Comparison of ENCODE assay signal across 8 cellular contexts in genomic region chrY:13479828-13480227, GRCh38. TPM values are rescaled to one million over a fixed set of nuclear protein-coding genes. Genes with fewer than 3 reads are reported as not detected.
DNase-seq lines count a peak whose midpoint lies in the region; ATAC-seq and TF ChIP-seq lines count a peak whose summit lies in the region.

Gene UTY, minus strand, starts transcription at chrY:13480033. Its CDS starts 368 bp downstream, at chrY:13479665.

- POLR2A ChIA-PET in activated CD4-positive, alpha-beta memory T cell treated with anti-CD3 and anti-CD28 coated beads, Interleukin-2, amount 10 ng/mL, durations not matched to agents 7 days and 5 days (lab: Charles Lee), result interaction anchor here (1.3 to 2.4 kb wide), 3 partner anchors 16 to 574 kb away, joined by 3 to 21 read pairs (median 9); partner anchors contain the start of gene TMSB4Y

- H3K9me3 Mint-ChIP-seq in activated CD4-positive, alpha-beta memory T cell treated with anti-CD3 and anti-CD28 coated beads, Interleukin-2, amount 10 ng/mL, durations not matched to agents 7 days and 5 days, result no peaks in the 10 kb centered on the region

- H3K27ac ChIP-seq in heart right ventricle (peak within 1 kb of the TSS in 7 of 10 donors; percentile 86 to 96 (median 96)), stomach (peak within 1 kb of the TSS in 2 of 5 donors; percentile 94 to 95), aorta (ENCODE audit: low read depth in 1 of 2, low read length in 2 of 2) (peak within 1 kb of the TSS in 1 of 2 donors; percentile 70)

- no peak for TF ChIP-seq EP300 in stomach (IDR thresholded peaks at IDR 0.05)

- intact Hi-C loops in heart right ventricle (cut with DNase I) (loop anchor here in 2 of 10 donors (5.0 to 10.0 kb wide), 2 partner anchors 55 to 578 kb away; partner anchors contain the start of gene DDX3Y (in 1 of the 2)), stomach (cut with DNase I; ENCODE audit: low total_unique reads) (no loop called here), aorta (cut with DNase I) (no loop called here)

- CTCF ChIA-PET in activated CD4-positive, alpha-beta memory T cell treated with anti-CD3 and anti-CD28 coated beads, Interleukin-2, amount 10 ng/mL, durations not matched to agents 7 days and 5 days (lab: Charles Lee), result no interaction called here

- no peaks in the 10 kb centered on the region for H3K27me3 Mint-ChIP-seq in activated CD4-positive, alpha-beta memory T cell treated with anti-CD3 and anti-CD28 coated beads, Interleukin-2, amount 10 ng/mL, durations not matched to agents 7 days and 5 days

- peaks cover 24% of the 10 kb centered on the region for H3K4me1 Mint-ChIP-seq in activated CD4-positive, alpha-beta memory T cell treated with anti-CD3 and anti-CD28 coated beads, Interleukin-2, amount 10 ng/mL, durations not matched to agents 7 days and 5 days

- H3K27ac Mint-ChIP-seq in activated CD4-positive, alpha-beta memory T cell treated with anti-CD3 and anti-CD28 coated beads, Interleukin-2, amount 10 ng/mL, durations not matched to agents 7 days and 5 days, result peak within 1 kb of the TSS; percentile 93

- 0 to 1% methylated on average over 18 of the region's 18 CpGs for WGBS in heart right ventricle, 2 donors
- 0% methylated on average over 8 to 18 of the region's 18 CpGs; no CpG with 5 or more reads in 2 of the 5 donors for WGBS in stomach, 5 donors
- WGBS in aorta, 2 donors, result 0% methylated on average over 18 of the region's 18 CpGs; no CpG with 5 or more reads in 1 of the 2 donors

- in situ Hi-C loops in KBM-7 (cut with MboI; ENCODE audit: low pct_unique_long_range_greater_than_20kb, low sequenced_read_pairs), result no loop called here

- H3K27me3 ChIP-seq in heart right ventricle (no peaks in the 10 kb centered on the region), stomach (no peaks in the 10 kb centered on the region), aorta (ENCODE audit: control insufficient read depth in 1 of 2, insufficient read depth in 2 of 2, low read length in 1 of 2) (no peaks in the 10 kb centered on the region)

- H3K4me3 ChIP-seq in heart right ventricle (peak within 1 kb of the TSS in 9 of 10 donors; percentile 14 to 84 (median 74)), stomach (peak within 1 kb of the TSS in 2 of 4 donors; percentile 54 to 63), aorta (ENCODE audit: low read length in 2 of 2) (peak within 1 kb of the TSS in 1 of 2 donors; percentile 84)

- DNase-seq in KBM-7, result peak; percentile 92
- peak; percentile 79 for DNase-seq in activated CD4-positive, alpha-beta memory T cell treated with anti-CD3 and anti-CD28 coated beads, Interleukin-2, amount 10 ng/mL, durations not matched to agents 7 days and 5 days
- DNase-seq in heart right ventricle, result peak; percentile 75 to 87
- peak; percentile 63 for DNase-seq in stimulated activated CD4-positive, alpha-beta T cell treated with anti-CD3 and anti-CD28 coated beads, Interleukin-4, amount 100 ng/mL, for 1 hour
- no peak for DNase-seq in NCI-H748 (lab: John Stamatoyannopoulos, UW; ENCODE audit: unreplicated experiment)
- no peak for DNase-seq in stomach
- DNase-seq in aorta, result no peak

- H3K4me1 ChIP-seq in heart right ventricle (peaks cover 0 to 29% (median 7%) of the 10 kb centered on the region in 9 donors), stomach (peaks cover 0 to 26% (median 0%) of the 10 kb centered on the region in 4 donors), aorta (ENCODE audit: control insufficient read depth in 1 of 2, insufficient read depth in 2 of 2, low read length in 2 of 2) (no peaks in the 10 kb centered on the region)

- peak within 1 kb of the TSS; percentile 88 for H3K4me3 Mint-ChIP-seq in activated CD4-positive, alpha-beta memory T cell treated with anti-CD3 and anti-CD28 coated beads, Interleukin-2, amount 10 ng/mL, durations not matched to agents 7 days and 5 days

- TF ChIP-seq POLR2A in stomach (IDR thresholded peaks at IDR 0.05), result peak in 1 of 4 donors; percentile 49

- H3K9me3 ChIP-seq in heart right ventricle, result no peaks in the 10 kb centered on the region
- no peaks in the 10 kb centered on the region for H3K9me3 ChIP-seq in stomach
- no peaks in the 10 kb centered on the region for H3K9me3 ChIP-seq in aorta (ENCODE audit: control insufficient read depth, low read length)

- H3K36me3 Mint-ChIP-seq in activated CD4-positive, alpha-beta memory T cell treated with anti-CD3 and anti-CD28 coated beads, Interleukin-2, amount 10 ng/mL, durations not matched to agents 7 days and 5 days (ENCODE audit: low read depth), result peaks cover 21% of the 10 kb centered on the region

- peaks cover 0 to 23% (median 0%) of the 10 kb centered on the region in 9 donors for H3K36me3 ChIP-seq in heart right ventricle
- H3K36me3 ChIP-seq in stomach, result peaks cover 0 to 3% (median 0%) of the 10 kb centered on the region in 4 donors
- no peaks in the 10 kb centered on the region for H3K36me3 ChIP-seq in aorta (ENCODE audit: control insufficient read depth in 1 of 2, insufficient read depth in 2 of 2, low read length in 1 of 2)

- peak; percentile 91 for ATAC-seq in GM19043 (IDR thresholded peaks at IDR 0.05; ENCODE audit: low read depth, unreplicated experiment)
- peak in 5 of 8 donors; percentile 99 for ATAC-seq in heart right ventricle
- ATAC-seq in aorta (ENCODE audit: low FRiP score), result no peak

- TF ChIP-seq CTCF in heart right ventricle (IDR thresholded peaks at IDR 0.05) (no peak), stomach (IDR thresholded peaks at IDR 0.05) (no peak)

RNA-seq across cellular contexts. Expression of gene UTY, which starts in this region (rescaled TPM):
- total RNA-seq in activated CD4-positive, alpha-beta memory T cell treated with anti-CD3 and anti-CD28 coated beads, Interleukin-2, amount 10 ng/mL, durations not matched to agents 7 days and 5 days, result 10 to 100 TPM; 26.0 to 27.0 TPM
- total RNA-seq in heart right ventricle (10 to 100 TPM in 7 of 10 donors, not detected in 3; 12.4 to 15.8 (median 14.4) TPM), stomach (10 to 100 TPM in 3 of 5 donors, not detected in 2; 11.2 to 54.0 (median 37.5) TPM), aorta (not detected)
- polyA plus RNA-seq in heart right ventricle (1 to 10 TPM; 1.3 to 4.2 TPM), stomach (1 to 10 TPM in 2 of 3 donors, not detected in 1; 1.9 to 3.8 TPM), aorta (1 to 10 TPM in 1 of 2 donors, not detected in 1; 2.1 TPM)

Comparison
In these comparisons a context has a peak if more than half of its experiments do, and no peak if none do; other contexts are left out.
1. DNase-seq: peak in KBM-7 (single experiment), activated CD4-positive, alpha-beta memory T cell treated with anti-CD3 and anti-CD28 coated beads, Interleukin-2, amount 10 ng/mL, durations not matched to agents 7 days and 5 days (single experiment), heart right ventricle (2 of 2) and stimulated activated CD4-positive, alpha-beta T cell treated with anti-CD3 and anti-CD28 coated beads, Interleukin-4, amount 100 ng/mL, for 1 hour (single experiment); none in NCI-H748 (single experiment), stomach (single experiment) and aorta (0 of 2).